ENCODE assay signal across 2 cellular contexts in genomic region chr12:49014547-49014946, GRCh38.
TF ChIP-seq lines count a peak whose summit lies in the region.

No MANE protein-coding gene starts in this region.

TF ChIP-seq in SK-N-SH, 30 proteins besides CTCF, POLR2A, EP300 and RAD21:
- TF ChIP-seq NRF1 (IDR thresholded peaks at IDR 0.05; ENCODE audit: low read depth, low read length): no peak
- TF ChIP-seq ELF1 (IDR thresholded peaks at IDR 0.05): no peak
- TF ChIP-seq FOXJ3 (CRISPR knock-in tag; IDR thresholded peaks at IDR 0.05): no peak
- TF ChIP-seq RXRA (IDR thresholded peaks at IDR 0.05; ENCODE audit: borderline replicate concordance, low read depth): no peak
- TF ChIP-seq ZBTB33 (IDR thresholded peaks at IDR 0.05; ENCODE audit: borderline replicate concordance, low read depth): no peak
- TF ChIP-seq YY1 (IDR thresholded peaks at IDR 0.05; ENCODE audit: low read depth): no peak
- TF ChIP-seq FOXM1 (IDR thresholded peaks at IDR 0.05; ENCODE audit: low read depth): no peak
- no peak for TF ChIP-seq IRF3 (IDR thresholded peaks at IDR 0.05; ENCODE audit: low read depth, low read length)
- no peak for TF ChIP-seq SIN3A (IDR thresholded peaks at IDR 0.05; ENCODE audit: borderline replicate concordance, low read depth, low read length)
- no peak for TF ChIP-seq USF2 (IDR thresholded peaks at IDR 0.05; ENCODE audit: borderline replicate concordance, low read depth, low read length)
- TF ChIP-seq SMC3 (IDR thresholded peaks at IDR 0.05; ENCODE audit: low read depth, low read length): no peak
- TF ChIP-seq TCF12 (IDR thresholded peaks at IDR 0.05): no peak
- no peak for TF ChIP-seq GATA2 (CRISPR knock-in tag; IDR thresholded peaks at IDR 0.05)
- no peak for TF ChIP-seq EZH2phosphoT487 (IDR thresholded peaks at IDR 0.05; ENCODE audit: borderline replicate concordance, low read depth)
- TF ChIP-seq RFX5 (IDR thresholded peaks at IDR 0.05; ENCODE audit: low read length): no peak
- TF ChIP-seq RCOR1 (IDR thresholded peaks at IDR 0.05; ENCODE audit: low read length): no peak
- TF ChIP-seq JUND (IDR thresholded peaks at IDR 0.05): no peak
- TF ChIP-seq MXI1 (IDR thresholded peaks at IDR 0.05; ENCODE audit: low read depth, low read length): no peak
- TF ChIP-seq FOSL2 (IDR thresholded peaks at IDR 0.05; ENCODE audit: borderline replicate concordance, low read depth): no peak

TF ChIP-seq in SK-N-SH treated with all-trans-retinoic acid at 6 μM for 48 hours, 23 proteins besides CTCF, POLR2A, EP300 and RAD21:
- TF ChIP-seq ZC3H10 (CRISPR knock-in tag; IDR thresholded peaks at IDR 0.05) (no peak), ESRRG (CRISPR knock-in tag; IDR thresholded peaks at IDR 0.05) (no peak), TCF4 (CRISPR knock-in tag; IDR thresholded peaks at IDR 0.05; ENCODE audit: borderline replicate concordance) (no peak), OSR1 (CRISPR knock-in tag; IDR thresholded peaks at IDR 0.05) (no peak), PPARA (CRISPR knock-in tag; IDR thresholded peaks at IDR 0.05; ENCODE audit: borderline replicate concordance) (no peak), POU6F1 (CRISPR knock-in tag; IDR thresholded peaks at IDR 0.05; ENCODE audit: borderline replicate concordance, low read depth) (no peak), ISL1 (CRISPR knock-in tag; IDR thresholded peaks at IDR 0.05) (no peak), CREB5 (CRISPR knock-in tag; IDR thresholded peaks at IDR 0.05; ENCODE audit: low read depth) (no peak), RARB (CRISPR knock-in tag; IDR thresholded peaks at IDR 0.05) (no peak), ARNTL (CRISPR knock-in tag; IDR thresholded peaks at IDR 0.05; ENCODE audit: borderline replicate concordance, low read depth) (no peak), TOX (CRISPR knock-in tag; IDR thresholded peaks at IDR 0.05; ENCODE audit: borderline replicate concordance) (no peak), GLIS3 (CRISPR knock-in tag; IDR thresholded peaks at IDR 0.05) (no peak), SNAI2 (CRISPR knock-in tag; IDR thresholded peaks at IDR 0.05) (no peak), ZFP30 (CRISPR knock-in tag; IDR thresholded peaks at IDR 0.05) (no peak), PATZ1 (CRISPR knock-in tag; IDR thresholded peaks at IDR 0.05; ENCODE audit: borderline replicate concordance) (no peak), ZNF565 (CRISPR knock-in tag; conservative IDR thresholded peaks at IDR 0.05; ENCODE audit: low read depth) (no peak)
TF ChIP-seq in SK-N-SH treated with all-trans-retinoic acid at 6 μM for 48 hours: peak in this region for 0.
